ENCODE assay signal across 1 cellular context in the genomic region with DNA sequence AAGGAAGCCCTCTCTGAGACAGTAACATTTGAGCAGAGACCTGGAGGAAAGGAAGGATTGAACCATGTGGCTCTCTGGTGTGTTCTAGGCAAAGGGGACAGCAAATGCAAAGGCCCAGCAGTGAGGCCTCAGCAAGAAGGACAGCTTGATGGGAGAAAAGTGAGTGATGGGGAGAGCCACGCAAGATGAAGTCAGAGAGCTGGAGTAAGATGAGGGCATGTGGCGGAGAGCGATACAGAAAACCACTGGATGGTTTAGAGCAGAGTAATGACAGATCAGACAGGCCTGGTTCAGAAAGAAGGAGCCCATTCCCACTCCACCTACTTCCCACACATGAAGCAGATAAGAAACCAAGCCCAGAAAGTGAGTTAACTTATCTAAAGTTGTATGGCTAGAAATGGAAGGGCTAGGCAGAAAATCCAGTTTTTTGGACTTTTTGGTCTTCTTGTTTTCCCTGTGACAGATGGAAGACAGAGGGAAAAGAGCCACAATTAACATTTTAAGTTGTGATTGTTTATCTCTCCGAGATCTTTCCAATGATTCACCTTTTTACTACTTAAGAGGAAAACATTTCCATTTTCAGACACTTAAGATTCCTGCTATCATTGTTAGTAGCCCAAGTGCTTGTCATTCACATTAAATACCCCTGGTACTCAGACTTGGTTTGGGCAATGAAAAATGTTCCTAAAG.
TF ChIP-seq lines count a peak whose summit lies in the region.

No MANE protein-coding gene starts in this region.

TF ChIP-seq in endothelial cell of umbilical vein, 7 proteins besides CTCF, POLR2A, EP300 and RAD21:
- TF ChIP-seq MYC (IDR thresholded peaks at IDR 0.05; ENCODE audit: low read depth, low read length) (no peak), JUN (IDR thresholded peaks at IDR 0.05; ENCODE audit: borderline replicate concordance, insufficient read depth, insufficient read length, low read depth) (no peak), GATA2 (IDR thresholded peaks at IDR 0.05; ENCODE audit: insufficient read depth, insufficient read length, low read depth, low read length) (peak; percentile 25)
- TF ChIP-seq, protein P1, sequence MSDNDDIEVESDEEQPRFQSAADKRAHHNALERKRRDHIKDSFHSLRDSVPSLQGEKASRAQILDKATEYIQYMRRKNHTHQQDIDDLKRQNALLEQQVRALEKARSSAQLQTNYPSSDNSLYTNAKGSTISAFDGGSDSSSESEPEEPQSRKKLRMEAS (IDR thresholded peaks at IDR 0.05; ENCODE audit: insufficient read depth, insufficient read length) = no peak
